10 cellular contexts compared by ENCODE assay signal in genomic region chr21:45405271-45405818, GRCh38. TPM values are rescaled to one million over a fixed set of nuclear protein-coding genes. Genes with fewer than 3 reads are reported as not detected.
DNase-seq lines count a peak whose midpoint lies in the region; ATAC-seq, FAIRE-seq and TF ChIP-seq lines count a peak whose summit lies in the region.
"Had no signal": no experiment of that assay in that cellular context is flagged by ENCODE, and none has a peak within 500 bp of the region (broad histone marks: within the 10 kb centered on the region; RNA-seq: fewer than 3 reads in every experiment).

No MANE protein-coding gene starts in this region.

- peaks cover 13% of the 10 kb centered on the region for H3K4me1 Mint-ChIP-seq in activated T-cell treated with anti-CD3 and anti-CD28 coated beads, Interleukin-2, amount 50 U/mL, for 24 hours (ENCODE audit: low read depth)
- peaks cover 51% of the 10 kb centered on the region for H3K4me1 Mint-ChIP-seq in chondrocyte (ENCODE audit: low read depth)

- TF ChIP-seq CTCF in chondrocyte (IDR thresholded peaks at IDR 0.05) (no peak), HepG2 (CRISPR knock-in tag; IDR thresholded peaks at IDR 0.05) (no peak), upper lobe of right lung (IDR thresholded peaks at IDR 0.05) (no peak)

- TF ChIP-seq POLR2A in HepG2 (IDR thresholded peaks at IDR 0.05; ENCODE audit: insufficient read depth in 1 of 2, low read depth in 2 of 2, low read length in 2 of 2) = no peak

- H3K27ac Mint-ChIP-seq in activated T-cell treated with anti-CD3 and anti-CD28 coated beads, Interleukin-2, amount 50 U/mL, for 24 hours = no peak overlapping the region
- no peak overlapping the region for H3K27ac Mint-ChIP-seq in chondrocyte (ENCODE audit: unreplicated experiment)

- peak overlapping the region; percentile 86 for H3K4me2 ChIP-seq in HepG2 (ENCODE audit: low read depth, low read length)
- H3K4me2 ChIP-seq: KMS-11 had no signal

- DNase-seq in activated T-cell treated with anti-CD3 and anti-CD28 coated beads, Interleukin-2, amount 50 U/mL, for 24 hours = peak; percentile 42
- DNase-seq in activated T-cell treated with anti-CD3 and anti-CD28 coated beads, Interleukin-2, amount 50 U/mL, for 1 hour = no peak
- DNase-seq in chondrocyte (ENCODE audit: low spot score) (peak; percentile 89), HepG2 (ENCODE audit: low spot score) (no peak), upper lobe of right lung (no peak), KG1 (lab: John Stamatoyannopoulos, UW) (no peak)
- no peak for DNase-seq in NK-92 treated with Interleukin-12 subunit alpha and Interleukin-12 subunit beta, amount 100 ng/mL, for 24 hours (lab: John Stamatoyannopoulos, UW)
- DNase-seq: DMS153 had no signal

- WGBS in HepG2 (ENCODE audit: low lambda C conversion rate) = no CpG with 5 or more reads among the region's 86 CpGs

- H3K36me3 Mint-ChIP-seq in activated T-cell treated with anti-CD3 and anti-CD28 coated beads, Interleukin-2, amount 50 U/mL, for 24 hours (ENCODE audit: low read depth) = no peaks in the 10 kb centered on the region
- H3K36me3 Mint-ChIP-seq in chondrocyte (ENCODE audit: low read depth) = peaks cover 6% of the 10 kb centered on the region

- no peak for TF ChIP-seq EP300 in HepG2 (IDR thresholded peaks at IDR 0.05; ENCODE audit: low read depth in 2 of 2, low read length in 2 of 2)
- no peak for TF ChIP-seq EP300 in HepG2 (CRISPR knock-in tag; IDR thresholded peaks at IDR 0.05; ENCODE audit: borderline replicate concordance)

- H3K79me2 ChIP-seq in HepG2 (ENCODE audit: insufficient read depth, low read length) = peaks cover 43% of the 10 kb centered on the region

- peaks cover 18% of the 10 kb centered on the region for H4K20me1 ChIP-seq in HepG2 (ENCODE audit: insufficient read depth, low read length)

- H3K9me3 Mint-ChIP-seq in activated T-cell treated with anti-CD3 and anti-CD28 coated beads, Interleukin-2, amount 50 U/mL, for 24 hours = peaks cover 11% of the 10 kb centered on the region
- H3K9me3 Mint-ChIP-seq in chondrocyte (ENCODE audit: low read depth) = peaks cover 11% of the 10 kb centered on the region

- in situ Hi-C loops in HepG2 (cut with HindIII; ENCODE audit: extremely low pct_ligation_motif_present, low pct_unique_long_range_greater_than_20kb) = no loop called here

- TF ChIP-seq RAD21 in HepG2 (CRISPR knock-in tag; IDR thresholded peaks at IDR 0.05) = no peak

- H3K27me3 ChIP-seq in HepG2 (ENCODE audit: control insufficient read depth in 1 of 2, insufficient read depth in 2 of 2, low read length in 2 of 2) = peaks cover 7 to 39% of the 10 kb centered on the region in 2 experiments
- H3K27me3 ChIP-seq in upper lobe of right lung = peaks cover 10% of the 10 kb centered on the region

- intact Hi-C loops in HepG2 (cut with micrococcal nuclease; ENCODE audit: unreplicated experiment) (loop anchor here (10.0 kb wide), 1 partner anchor 111 kb away; no protein-coding TSS in a partner anchor), upper lobe of right lung (cut with DNase I) (no loop called here)

- H3K9me3 ChIP-seq in HepG2 (ENCODE audit: low read length) = peaks cover 4% of the 10 kb centered on the region
- H3K9me3 ChIP-seq in upper lobe of right lung = no peaks in the 10 kb centered on the region

- BruUV-seq in HepG2 (replicated peaks; lab: Mats Ljungman, UMichigan) = no TSS peak

- H3K36me3 ChIP-seq in HepG2 (replicated peaks in 1 of 2; ENCODE audit: control insufficient read depth in 1 of 2, insufficient read depth in 2 of 2, low read length in 2 of 2) (no peaks in the 10 kb centered on the region; a peak in 1 of 5 replicates), upper lobe of right lung (no peaks in the 10 kb centered on the region)

- no peak overlapping the region for H3K4me3 Mint-ChIP-seq in activated T-cell treated with anti-CD3 and anti-CD28 coated beads, Interleukin-2, amount 50 U/mL, for 24 hours
- H3K4me3 Mint-ChIP-seq in chondrocyte (ENCODE audit: unreplicated experiment) = no peak overlapping the region

- ATAC-seq in HepG2 = no peak
- peak; percentile 75 for ATAC-seq in upper lobe of right lung
- ATAC-seq in GM21423 (IDR thresholded peaks at IDR 0.05; ENCODE audit: unreplicated experiment) = no peak

- peak overlapping the region; percentile 78 to 79 (median 79); a peak in 5 of 6 replicates for H3K4me3 ChIP-seq in HepG2 (replicated peaks in 1 of 3; ENCODE audit: insufficient read depth in 1 of 3, low read depth in 2 of 3, low read length in 3 of 3)
- peak overlapping the region; percentile 52 for H3K4me3 ChIP-seq in upper lobe of right lung

- CTCF ChIA-PET in HepG2 (lab: Yijun Ruan, JAX; ENCODE audit: low intra/inter-chr PET ratio, low total read pairs) = no interaction called here

- H3K9ac ChIP-seq in HepG2 (ENCODE audit: insufficient read depth, low read depth, low read length) = peak overlapping the region; percentile 88
- H3K9ac ChIP-seq: KMS-11 had no signal

- H3K27ac ChIP-seq in HepG2 (ENCODE audit: extremely low read length, insufficient read depth, low read length) (peak overlapping the region; percentile 80), upper lobe of right lung (peak overlapping the region; percentile 74)
- H3K27ac ChIP-seq: KMS-11 had no signal

- POLR2A ChIA-PET in HepG2 (lab: Yijun Ruan, JAX) = no interaction called here

- FAIRE-seq in HepG2 (lab: Jason Lieb, UNC) = no peak

- H3K4me1 ChIP-seq in HepG2 (ENCODE audit: insufficient read depth, low read length) (peaks cover 51% of the 10 kb centered on the region), upper lobe of right lung (peaks cover 18% of the 10 kb centered on the region)

- H3K27me3 Mint-ChIP-seq in activated T-cell treated with anti-CD3 and anti-CD28 coated beads, Interleukin-2, amount 50 U/mL, for 24 hours = peaks cover 72% of the 10 kb centered on the region
- H3K27me3 Mint-ChIP-seq in chondrocyte (ENCODE audit: low read depth) = no peaks in the 10 kb centered on the region

- H2AFZ ChIP-seq in HepG2 (ENCODE audit: low read length) = no peak overlapping the region

TF ChIP-seq in HepG2, 621 proteins besides CTCF, POLR2A, EP300 and RAD21 (continues in another document):
- 0 out of 2 replicates have a peak, but pooled peaks have one; percentile 14 for TF ChIP-seq ZNF446 (CRISPR knock-in tag; IDR thresholded peaks at IDR 0.05)
- no peak for TF ChIP-seq HHEX (CRISPR knock-in tag; IDR thresholded peaks at IDR 0.05)
- TF ChIP-seq ZNF530 (CRISPR knock-in tag; IDR thresholded peaks at IDR 0.05; ENCODE audit: low read depth) = no peak
- no peak; the same call in 1 of the 2 replicates for TF ChIP-seq ZNF724P (CRISPR knock-in tag; IDR thresholded peaks at IDR 0.05; ENCODE audit: borderline replicate concordance)
- TF ChIP-seq, protein P1, sequence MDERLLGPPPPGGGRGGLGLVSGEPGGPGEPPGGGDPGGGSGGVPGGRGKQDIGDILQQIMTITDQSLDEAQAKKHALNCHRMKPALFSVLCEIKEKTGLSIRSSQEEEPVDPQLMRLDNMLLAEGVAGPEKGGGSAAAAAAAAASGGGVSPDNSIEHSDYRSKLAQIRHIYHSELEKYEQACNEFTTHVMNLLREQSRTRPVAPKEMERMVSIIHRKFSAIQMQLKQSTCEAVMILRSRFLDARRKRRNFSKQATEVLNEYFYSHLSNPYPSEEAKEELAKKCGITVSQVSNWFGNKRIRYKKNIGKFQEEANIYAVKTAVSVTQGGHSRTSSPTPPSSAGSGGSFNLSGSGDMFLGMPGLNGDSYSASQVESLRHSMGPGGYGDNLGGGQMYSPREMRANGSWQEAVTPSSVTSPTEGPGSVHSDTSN (CRISPR knock-in tag; IDR thresholded peaks at IDR 0.05) = no peak
- TF ChIP-seq ZNF251 (CRISPR knock-in tag; IDR thresholded peaks at IDR 0.05) = no peak
- no peak for TF ChIP-seq ZNF235 (CRISPR knock-in tag; IDR thresholded peaks at IDR 0.05; ENCODE audit: borderline replicate concordance)
- TF ChIP-seq HOXA9 (CRISPR knock-in tag; IDR thresholded peaks at IDR 0.05; ENCODE audit: borderline replicate concordance) = no peak
- TF ChIP-seq ZNF292 (CRISPR knock-in tag; IDR thresholded peaks at IDR 0.05; ENCODE audit: borderline replicate concordance, low read depth) = no peak

RNA-seq across cellular contexts. Expression of gene COL18A1, which starts 0.4 kb away (rescaled TPM):
- total RNA-seq in chondrocyte (322 to 628 TPM (median 616 TPM) in 3 replicates), HepG2 (2016; rRNA removed; fragmentation: Illumina TruSeq; extraction: Trizol) (21.2 and 102 TPM in 2 replicates), upper lobe of right lung (60.4 TPM)
- total RNA-seq in HepG2 (2016; cell fraction: cytosol; rRNA removed; fragmentation: Illumina TruSeq; extraction: Trizol; ENCODE audit: low read depth) = 5.5 and 5.6 TPM in 2 replicates
- 18.4 and 106 TPM in 2 replicates for total RNA-seq in HepG2 (2016; cell fraction: insoluble cytoplasmic fraction; rRNA removed; fragmentation: Illumina TruSeq; extraction: Trizol)
- total RNA-seq in HepG2 (2016; cell fraction: membrane; rRNA removed; fragmentation: Illumina TruSeq; extraction: Trizol) = 10.8 and 11.6 TPM in 2 replicates
- total RNA-seq in HepG2 (2016; cell fraction: nucleus; rRNA removed; fragmentation: Illumina TruSeq; extraction: Trizol) = 122 and 150 TPM in 2 replicates
- polyA plus RNA-seq in HepG2 (2011; rRNA removed) = 79.0 and 128 TPM in 2 replicates
- polyA plus RNA-seq in HepG2 (2011; cell fraction: cytosol; rRNA removed) = 51.6 and 89.8 TPM in 2 replicates
- polyA plus RNA-seq in HepG2 (2011; cell fraction: nucleus; rRNA removed) = 1,622 and 2,194 TPM in 2 replicates
- polyA plus RNA-seq in HepG2 (2012) = 59.0 and 129 TPM in 2 replicates
- 4.3 and 4.4 TPM in 2 replicates for polyA plus RNA-seq in HepG2 (2016; cell fraction: cytosol; fragmentation: Illumina TruSeq; extraction: Trizol; ENCODE audit: low read depth)
- 20.7 and 26.9 TPM in 2 replicates for polyA plus RNA-seq in HepG2 (2016; cell fraction: insoluble cytoplasmic fraction; fragmentation: Illumina TruSeq; extraction: Trizol; ENCODE audit: low read depth)
- 5.0 and 6.2 TPM in 2 replicates for polyA plus RNA-seq in HepG2 (2016; cell fraction: membrane; fragmentation: Illumina TruSeq; extraction: Trizol; ENCODE audit: low read depth)
- polyA plus RNA-seq in HepG2 (2016; cell fraction: nucleus; fragmentation: Illumina TruSeq; extraction: Trizol; ENCODE audit: insufficient read depth, low read depth) = 308 and 331 TPM in 2 replicates
- polyA minus RNA-seq in HepG2 (2011; rRNA and poly(A)+ RNA removed; ENCODE audit: low replicate concordance) = 0.09 and 44.3 TPM in 2 replicates
- 36.9 and 37.7 TPM in 2 replicates for polyA minus RNA-seq in HepG2 (2011; cell fraction: cytosol; rRNA and poly(A)+ RNA removed)
- 46.7 and 51.1 TPM in 2 replicates for polyA minus RNA-seq in HepG2 (2011; cell fraction: nucleus; rRNA and poly(A)+ RNA removed)

Comparison
In these comparisons a context has a peak if more than half of its experiments do, and no peak if none do; other contexts are left out.
1. DNase-seq: peak in activated T-cell treated with anti-CD3 and anti-CD28 coated beads, Interleukin-2, amount 50 U/mL, for 24 hours (single experiment) and chondrocyte (single experiment); none in activated T-cell treated with anti-CD3 and anti-CD28 coated beads, Interleukin-2, amount 50 U/mL, for 1 hour (single experiment), HepG2 (single experiment), upper lobe of right lung (single experiment), KG1 (single experiment) and NK-92 treated with Interleukin-12 subunit alpha and Interleukin-12 subunit beta, amount 100 ng/mL, for 24 hours (single experiment).